13 cellular contexts compared by ENCODE assay signal in genomic region chr1:79005945-79006344, GRCh38. TPM values are rescaled to one million over a fixed set of nuclear protein-coding genes. Genes with fewer than 3 reads are reported as not detected.
A peak's percentile ranks its signal among the peaks of the same experiment; 100 is the strongest.
DNase-seq lines count a peak whose midpoint lies in the region; ATAC-seq and TF ChIP-seq lines count a peak whose summit lies in the region.
"Had no signal": no experiment of that assay in that cellular context is flagged by ENCODE, and none has a peak within 500 bp of the region (broad histone marks: within the 10 kb centered on the region; RNA-seq: fewer than 3 reads in every experiment).

No MANE protein-coding gene starts in this region.

- H3K36me3 ChIP-seq in left ventricle myocardium inferior: no peaks in the 10 kb centered on the region
- no peaks in the 10 kb centered on the region for H3K36me3 ChIP-seq in uterus

- TF ChIP-seq CTCF in left ventricle myocardium inferior (IDR thresholded peaks at IDR 0.05; ENCODE audit: borderline replicate concordance): no peak
- TF ChIP-seq CTCF in foreskin fibroblast (IDR thresholded peaks at IDR 0.05; ENCODE audit: low read depth, low read length): no peak
- no peak for TF ChIP-seq CTCF in nephron progenitor cell (IDR thresholded peaks at IDR 0.05)
- TF ChIP-seq CTCF in uterus (IDR thresholded peaks at IDR 0.05): no peak

- H3K4me1 ChIP-seq in left ventricle myocardium inferior: peaks cover 9% of the 10 kb centered on the region
- no peaks in the 10 kb centered on the region for H3K4me1 ChIP-seq in uterus

- H3K9me3 Mint-ChIP-seq in nephron progenitor cell: no peaks in the 10 kb centered on the region

- H3K4me1 Mint-ChIP-seq in nephron progenitor cell: peaks cover 7% of the 10 kb centered on the region
- H3K4me1 Mint-ChIP-seq: activated naive CD8-positive, alpha-beta T cell treated with anti-CD3 and anti-CD28 coated beads, Interleukin-2, amount 50 U/mL, for 24 hours had no signal

- H3K27ac ChIP-seq in left ventricle myocardium inferior (replicated peaks) (peak overlapping the region; percentile 88), uterus (peak overlapping the region; percentile 40 to 76)

- ATAC-seq in Right ventricle myocardium superior (ENCODE audit: poor library complexity) (no peak), GM21786 (IDR thresholded peaks at IDR 0.05; ENCODE audit: unreplicated experiment) (no peak), HG02642 (IDR thresholded peaks at IDR 0.05; ENCODE audit: poor library complexity, unreplicated experiment) (no peak)
- ATAC-seq: activated naive CD8-positive, alpha-beta T cell treated with anti-CD3 and anti-CD28 coated beads, Interleukin-2, amount 50 U/mL, for 24 hours had no signal

- H3K9me3 ChIP-seq in left ventricle myocardium inferior (replicated peaks) (no peaks in the 10 kb centered on the region), uterus (no peaks in the 10 kb centered on the region)

- H3K4me3 ChIP-seq in left ventricle myocardium inferior (peak overlapping the region; percentile 64), foreskin fibroblast (ENCODE audit: low read depth in 1 of 2, low read length in 2 of 2) (peak overlapping the region; percentile 47 to 56), uterus (peak overlapping the region in 1 of 2 donors; percentile 30)

- H3K27me3 ChIP-seq in left ventricle myocardium inferior (ENCODE audit: low read depth) (peaks cover 12% of the 10 kb centered on the region), uterus (no peaks in the 10 kb centered on the region)

- H3K36me3 Mint-ChIP-seq in nephron progenitor cell (ENCODE audit: low read depth): no peaks in the 10 kb centered on the region

- TF ChIP-seq POLR2A in uterus (IDR thresholded peaks at IDR 0.05): no peak

- peak overlapping the region; percentile 84 for H3K4me3 Mint-ChIP-seq in nephron progenitor cell
- H3K4me3 Mint-ChIP-seq: activated naive CD8-positive, alpha-beta T cell treated with anti-CD3 and anti-CD28 coated beads, Interleukin-2, amount 50 U/mL, for 24 hours had no signal

- intact Hi-C loops in left ventricle myocardium inferior (cut with micrococcal nuclease) (no loop called here), Right ventricle myocardium superior (cut with DNase I) (no loop called here), uterus (cut with DNase I; ENCODE audit: low total_unique reads) (no loop called here)

- peaks cover 23% of the 10 kb centered on the region for H3K27me3 Mint-ChIP-seq in nephron progenitor cell (ENCODE audit: low read depth, poor library complexity)

- DNase-seq in left ventricle myocardium inferior (no peak), Right ventricle myocardium superior (no peak), foreskin fibroblast (peak in 1 of 2 donors; percentile 21), nephron progenitor cell (no peak), uterus (no peak), HuH-7 (ENCODE audit: low spot score) (no peak)
- DNase-seq: activated CD4-positive, alpha-beta T cell treated with anti-CD3 and anti-CD28 coated beads, Interleukin-2, amount 50 U/mL, for 4 hours; activated naive CD8-positive, alpha-beta T cell treated with anti-CD3 and anti-CD28 coated beads, Interleukin-2, amount 50 U/mL, for 24 hours; NCI-H2107; SIG-M5; stimulated activated CD8-positive, alpha-beta memory T cell treated with anti-CD3 and anti-CD28 coated beads, Interleukin-4, amount 100 ng/mL, for 48 hours had no signal

- no peak overlapping the region for H3K27ac Mint-ChIP-seq in nephron progenitor cell
- H3K27ac Mint-ChIP-seq: activated naive CD8-positive, alpha-beta T cell treated with anti-CD3 and anti-CD28 coated beads, Interleukin-2, amount 50 U/mL, for 24 hours had no signal

RNA-seq across cellular contexts. Expression of gene ADGRL4, which starts 0.6 kb away (rescaled TPM):
- total RNA-seq in left ventricle myocardium inferior: 19.3 TPM
- 18.3 TPM for total RNA-seq in Right ventricle myocardium superior
- 10 to 100 TPM; 19.0 to 54.9 (median 30.3) TPM for total RNA-seq in uterus
